In the genomic region with DNA sequence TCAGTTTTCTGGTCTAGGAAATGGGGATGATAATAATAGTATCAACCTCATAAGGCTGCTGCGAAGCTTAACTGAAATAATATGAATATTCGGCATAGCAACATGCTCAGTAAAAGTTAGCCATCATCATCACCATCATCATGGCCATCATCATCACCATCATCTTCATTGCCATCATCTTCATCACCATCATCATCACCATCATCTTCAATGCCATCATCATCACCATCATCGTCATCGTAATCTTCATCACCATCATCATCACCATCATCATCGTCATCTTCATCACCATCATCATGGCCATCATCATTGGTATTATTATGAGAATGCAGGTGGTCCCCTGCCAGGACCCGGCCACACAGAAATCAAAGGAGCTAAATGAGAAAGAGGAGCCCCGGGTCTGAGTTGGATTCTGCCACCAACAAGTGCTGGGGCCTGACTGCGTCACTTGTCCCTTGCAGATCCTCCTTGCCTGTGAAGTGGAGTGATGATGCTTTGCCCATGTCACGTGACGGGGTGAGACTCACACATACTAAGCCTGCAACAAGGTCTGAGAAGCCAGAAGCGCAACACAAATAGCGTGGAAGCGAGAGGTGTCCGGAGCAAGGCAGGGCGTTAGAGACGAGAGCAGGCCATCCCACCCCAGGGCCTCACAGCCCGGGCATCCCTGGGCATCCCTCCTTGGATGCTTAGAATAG, we compare ENCODE assay signal across 20 cellular contexts. TPM values are rescaled to one million over a fixed set of nuclear protein-coding genes. Genes with fewer than 3 reads are reported as not detected.
"Had no signal": no experiment of that assay in that cellular context is flagged by ENCODE, and none has a peak within 500 bp of the region (broad histone marks: within the 10 kb centered on the region; RNA-seq: fewer than 3 reads in every experiment).

No MANE protein-coding gene starts in this region.

- H3K9me3 ChIP-seq: esophagus squamous epithelium, gastroesophageal sphincter, psoas muscle, testis, tibial nerve, upper lobe of right lung, vagina had no signal

- H3K27me3 ChIP-seq: testis, vagina had no signal

- H3K4me3 ChIP-seq: esophagus squamous epithelium, gastroesophageal sphincter, lung, psoas muscle, testis, tibial nerve, upper lobe of right lung, vagina had no signal

- H2AFZ ChIP-seq: parathyroid adenoma had no signal

- ATAC-seq: gastroesophageal sphincter, sciatic nerve had no signal

- H3K36me3 ChIP-seq: esophagus squamous epithelium, gastroesophageal sphincter, tibial nerve, upper lobe of right lung, vagina had no signal

- H3K4me1 ChIP-seq: esophagus squamous epithelium, gastroesophageal sphincter, parathyroid adenoma, psoas muscle, testis, tibial nerve, upper lobe of right lung, vagina had no signal

- H3K79me2 ChIP-seq: parathyroid adenoma had no signal

- FAIRE-seq: kidney had no signal

- H3K9ac ChIP-seq: parathyroid adenoma had no signal

- H3K4me3 Mint-ChIP-seq: natural killer cell treated with Interleukin-12 subunit alpha and Interleukin-12 subunit beta and Interleukin-15 and Interleukin-18, amount 100 ng/mL, for 72 hours; stimulated activated naive B cell treated with anti-CD40 and anti-IgM and Interleukin-4, amounts not matched to agents 10 μg/mL and 1 μg/mL and 100 μg/mL, for 72 hours; stimulated activated naive CD8-positive, alpha-beta T cell treated with anti-CD3 and anti-CD28 coated beads, Interleukin-15, amount 100 ng/mL, for 72 hours had no signal

- DNase-seq: esophagus squamous epithelium, kidney, mesenchymal stem cell, psoas muscle had no signal

- H3K27ac Mint-ChIP-seq: stimulated activated naive B cell treated with anti-CD40 and anti-IgM and Interleukin-4, amounts not matched to agents 10 μg/mL and 1 μg/mL and 100 μg/mL, for 72 hours; stimulated activated naive CD8-positive, alpha-beta T cell treated with anti-CD3 and anti-CD28 coated beads, Interleukin-15, amount 100 ng/mL, for 72 hours had no signal

- H3K36me3 Mint-ChIP-seq: natural killer cell treated with Interleukin-12 subunit alpha and Interleukin-12 subunit beta and Interleukin-15 and Interleukin-18, amount 100 ng/mL, for 72 hours; stimulated activated naive B cell treated with anti-CD40 and anti-IgM and Interleukin-4, amounts not matched to agents 10 μg/mL and 1 μg/mL and 100 μg/mL, for 72 hours had no signal

- H3K9me3 Mint-ChIP-seq: natural killer cell treated with Interleukin-12 subunit alpha and Interleukin-12 subunit beta and Interleukin-15 and Interleukin-18, amount 100 ng/mL, for 72 hours; stimulated activated naive CD8-positive, alpha-beta T cell treated with anti-CD3 and anti-CD28 coated beads, Interleukin-15, amount 100 ng/mL, for 72 hours had no signal

- H3K27ac ChIP-seq: esophagus squamous epithelium, gastroesophageal sphincter, parathyroid adenoma, psoas muscle, testis, tibial nerve, upper lobe of right lung, vagina had no signal

RNA-seq across cellular contexts. Expression of a gene that starts 46.1 kb away (rescaled TPM):
- total RNA-seq: dermis blood vessel endothelial cell, epithelial cell of proximal tubule, left colon, left ventricle myocardium superior, sciatic nerve, subcutaneous adipose tissue, upper lobe of right lung had no signal
